ENCODE assay signal across 18 cellular contexts in genomic region chr17:1843947-1844346, GRCh38.
"Had no signal": no experiment of that assay in that cellular context is flagged by ENCODE, and none has a peak within 500 bp of the region (broad histone marks: within the 10 kb centered on the region; RNA-seq: fewer than 3 reads in every experiment).

No MANE protein-coding gene starts in this region.

- H3K9me3 ChIP-seq: esophagus muscularis mucosa, gastroesophageal sphincter, lower lobe of right lung, pancreas had no signal

- H3K27me3 ChIP-seq: esophagus muscularis mucosa, gastroesophageal sphincter, pancreas had no signal

- H3K27me3 Mint-ChIP-seq: memory B cell; natural killer cell treated with Interleukin-12 subunit alpha and Interleukin-12 subunit beta and Interleukin-15 and Interleukin-18, amount 100 ng/mL, for 72 hours; progenitor cell of endocrine pancreas had no signal

- DNase-seq: effector memory CD4-positive, alpha-beta T cell; hippocampal formation; lower lobe of right lung; occipital lobe; pancreas; small intestine; stimulated activated CD4-positive, alpha-beta T cell treated with anti-CD3 and anti-CD28 coated beads, Interleukin-12 subunit alpha, Interleukin-12 subunit beta, amount 100 ng/mL, for 4 hours; stimulated activated naive CD4-positive, alpha-beta T cell; trophoblast cell had no signal

- H3K27ac ChIP-seq: epithelial cell of prostate, esophagus muscularis mucosa, gastroesophageal sphincter, lower lobe of right lung, pancreas had no signal

- H3K27ac Mint-ChIP-seq: memory B cell; mesothelial cell of epicardium; natural killer cell treated with Interleukin-12 subunit alpha and Interleukin-12 subunit beta and Interleukin-15 and Interleukin-18, amount 100 ng/mL, for 72 hours; progenitor cell of endocrine pancreas had no signal

- H3K4me3 ChIP-seq: esophagus muscularis mucosa, gastroesophageal sphincter, lower lobe of right lung, pancreas had no signal

- ATAC-seq: gastroesophageal sphincter; left lobe of liver; lower lobe of right lung; natural killer cell treated with Interleukin-12 subunit alpha and Interleukin-12 subunit beta and Interleukin-15 and Interleukin-18, amount 100 ng/mL, for 72 hours; pancreas; sciatic nerve had no signal

- H3K9me3 Mint-ChIP-seq: memory B cell; mesothelial cell of epicardium; natural killer cell treated with Interleukin-12 subunit alpha and Interleukin-12 subunit beta and Interleukin-15 and Interleukin-18, amount 100 ng/mL, for 72 hours had no signal

- H3K4me3 Mint-ChIP-seq: memory B cell; mesothelial cell of epicardium; natural killer cell treated with Interleukin-12 subunit alpha and Interleukin-12 subunit beta and Interleukin-15 and Interleukin-18, amount 100 ng/mL, for 72 hours had no signal

- H3K4me1 ChIP-seq: gastroesophageal sphincter, lower lobe of right lung, pancreas had no signal

- H3K4me1 Mint-ChIP-seq: mesothelial cell of epicardium had no signal
